Comparison of ENCODE assay signal across 13 cellular contexts in the genomic region with DNA sequence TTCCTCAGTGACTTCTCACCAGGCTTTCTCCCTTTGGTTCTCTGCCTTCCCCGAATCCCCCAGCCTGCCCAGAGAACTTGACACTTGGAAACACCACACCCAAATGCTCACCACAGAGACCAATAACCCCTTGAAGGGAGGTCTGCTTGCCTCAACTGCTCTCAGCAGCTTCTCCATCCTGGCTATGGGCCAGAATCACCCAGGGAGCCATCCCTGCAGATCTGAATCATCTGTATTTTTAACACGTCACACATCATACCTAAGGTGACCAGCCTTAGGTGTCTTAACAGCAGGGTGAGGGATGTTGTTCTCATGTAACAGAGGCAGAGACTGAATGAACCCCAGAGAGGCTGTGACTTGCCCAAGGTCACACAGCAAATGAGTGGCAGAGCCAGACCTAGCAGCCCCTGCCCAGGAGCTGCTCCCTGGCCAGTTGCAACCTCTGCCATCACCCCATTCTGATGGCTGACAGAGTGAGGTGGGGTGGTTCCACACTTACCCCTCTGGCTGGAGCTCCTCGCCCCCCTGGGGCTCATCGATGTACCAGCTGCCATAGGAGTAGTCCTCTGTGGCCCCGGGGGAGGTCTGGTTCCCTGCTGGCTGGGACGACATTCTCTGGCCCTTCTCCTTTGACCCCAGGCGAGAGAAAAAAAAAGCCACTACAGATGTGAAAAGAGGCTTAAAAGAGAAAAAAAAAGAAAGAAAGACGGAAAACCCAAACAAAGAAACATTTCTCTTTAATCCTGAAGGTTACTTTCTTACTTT. TPM values are rescaled to one million over a fixed set of nuclear protein-coding genes. Genes with fewer than 3 reads are reported as not detected.
DNase-seq lines count a peak whose midpoint lies in the region; ATAC-seq and TF ChIP-seq lines count a peak whose summit lies in the region.
"Had no signal": no experiment of that assay in that cellular context is flagged by ENCODE, and none has a peak within 500 bp of the region (broad histone marks: within the 10 kb centered on the region; RNA-seq: fewer than 3 reads in every experiment).

No MANE protein-coding gene starts in this region.

- H3K4me1 ChIP-seq in HEK293 (ENCODE audit: control insufficient read depth, insufficient read depth, low read length) = peaks cover 43% of the 10 kb centered on the region
- peaks cover 41% of the 10 kb centered on the region for H3K4me1 ChIP-seq in RWPE2 (ENCODE audit: insufficient read depth, poor library complexity, severe bottlenecking)
- H3K4me1 ChIP-seq in effector memory CD4-positive, alpha-beta T cell (ENCODE audit: control insufficient read depth, insufficient read depth, low read length, poor library complexity, severe bottlenecking) = no peaks in the 10 kb centered on the region

- H3K4me3 ChIP-seq in HEK293 (ENCODE audit: low read depth, low read length) (no peak overlapping the region), RWPE2 (ENCODE audit: severe bottlenecking) (no peak overlapping the region), fibroblast of villous mesenchyme (ENCODE audit: low read depth, low read length) (peak overlapping the region; percentile 64)
- H3K4me3 ChIP-seq in effector memory CD4-positive, alpha-beta T cell (ENCODE audit: insufficient read depth, low read depth, low read length, poor library complexity, severe bottlenecking) = no peak overlapping the region

- H3K9me3 ChIP-seq in HEK293 (ENCODE audit: control insufficient read depth, insufficient read depth, low read depth, low read length) (no peaks in the 10 kb centered on the region), RWPE2 (ENCODE audit: severe bottlenecking) (no peaks in the 10 kb centered on the region)
- H3K9me3 ChIP-seq in effector memory CD4-positive, alpha-beta T cell (ENCODE audit: control insufficient read depth, low read length) = no peaks in the 10 kb centered on the region

- no peaks in the 10 kb centered on the region for H3K36me3 ChIP-seq in HEK293 (ENCODE audit: control insufficient read depth in 2 of 2, insufficient read depth in 1 of 2, low read length in 2 of 2)
- H3K36me3 ChIP-seq in RWPE2 (ENCODE audit: low read depth) = no peaks in the 10 kb centered on the region
- H3K36me3 ChIP-seq in effector memory CD4-positive, alpha-beta T cell (ENCODE audit: control insufficient read depth, insufficient read depth, low read length) = no peaks in the 10 kb centered on the region

- H3K27ac ChIP-seq in HEK293 (ENCODE audit: extremely low read depth, low read depth, low read length) (peak overlapping the region; percentile 78; the same call in 1 of the 2 replicates), RWPE2 (ENCODE audit: poor library complexity, severe bottlenecking) (peak overlapping the region; percentile 46)
- H3K27ac ChIP-seq in effector memory CD4-positive, alpha-beta T cell (ENCODE audit: insufficient read depth, low read length, poor library complexity, severe bottlenecking) = no peak overlapping the region

- TF ChIP-seq CTCF in HEK293 (tag by site-specific recombination; IDR thresholded peaks at IDR 0.05) = no peak
- TF ChIP-seq CTCF in RWPE2 (IDR thresholded peaks at IDR 0.05; ENCODE audit: poor library complexity, severe bottlenecking) = no peak
- TF ChIP-seq CTCF in fibroblast of villous mesenchyme (IDR thresholded peaks at IDR 0.05; ENCODE audit: insufficient read depth, low read depth, low read length) = no peak
- TF ChIP-seq CTCF in GM10266 (IDR thresholded peaks at IDR 0.05; ENCODE audit: control insufficient read depth, insufficient read depth, low read depth, missing control alignments) = no peak

- H3K27me3 ChIP-seq in RWPE2 (ENCODE audit: insufficient read depth, poor library complexity, severe bottlenecking) = no peaks in the 10 kb centered on the region
- H3K27me3 ChIP-seq in effector memory CD4-positive, alpha-beta T cell (replicated peaks; ENCODE audit: control insufficient read depth, insufficient read depth, low read length, poor library complexity, severe bottlenecking) = no peaks in the 10 kb centered on the region

- peak; percentile 51 for ATAC-seq in RWPE2 (ENCODE audit: low read depth)

- DNase-seq in RWPE2 (ENCODE audit: low spot score) (no peak), fibroblast of villous mesenchyme (ENCODE audit: low read depth) (peak; percentile 63), renal cortical epithelial cell (ENCODE audit: low read depth) (peak; percentile 65), NCI-H1105 (lab: John Stamatoyannopoulos, UW) (no peak), GM10266 (ENCODE audit: extremely low spot score) (no peak), SW 1271 (lab: John Stamatoyannopoulos, UW) (no peak)
- no peak for DNase-seq in effector memory CD4-positive, alpha-beta T cell
- DNase-seq: activated CD4-positive, alpha-beta T cell treated with anti-CD3 and anti-CD28 coated beads for 36 hours; activated naive CD4-positive, alpha-beta T cell treated with anti-CD3 and anti-CD28 coated beads for 36 hours; naive B cell; stimulated activated CD4-positive, alpha-beta T cell treated with anti-CD3 and anti-CD28 coated beads, Interleukin-1b, Interleukin-23, amount 100 ng/mL, for 48 hours had no signal

- CTCF ChIA-PET in HEK293 (lab: Yijun Ruan, JAX) = interaction anchor here (0.6 to 3.5 kb wide), 14 partner anchors 10 to 230 kb away, joined by 3 to 22 read pairs (median 4); no protein-coding TSS in a partner anchor

- POLR2A ChIA-PET in HEK293 (lab: Yijun Ruan, JAX) = interaction anchor here (1.0 to 3.1 kb wide), 9 partner anchors 8 to 80 kb away, joined by 3 to 21 read pairs (median 6); a partner anchor contains a TSS

TF ChIP-seq in HEK293, 187 proteins besides CTCF, POLR2A, EP300 and RAD21:
- peak; percentile 42; the same call in 1 of the 2 replicates for TF ChIP-seq ZNF394 (tag by site-specific recombination; IDR thresholded peaks at IDR 0.05; ENCODE audit: borderline replicate concordance)
- TF ChIP-seq ZIC2 (tag by site-specific recombination; IDR thresholded peaks at IDR 0.05) = peak; percentile 70; the same call in 1 of the 2 replicates
- TF ChIP-seq OSR2 (tag by site-specific recombination; IDR thresholded peaks at IDR 0.05) = peak; percentile 13; the same call in 1 of the 2 replicates
- TF ChIP-seq ZNF24 (tag by site-specific recombination; IDR thresholded peaks at IDR 0.05) = peak; percentile 28; the same call in 1 of the 2 replicates
- TF ChIP-seq, protein P1, sequence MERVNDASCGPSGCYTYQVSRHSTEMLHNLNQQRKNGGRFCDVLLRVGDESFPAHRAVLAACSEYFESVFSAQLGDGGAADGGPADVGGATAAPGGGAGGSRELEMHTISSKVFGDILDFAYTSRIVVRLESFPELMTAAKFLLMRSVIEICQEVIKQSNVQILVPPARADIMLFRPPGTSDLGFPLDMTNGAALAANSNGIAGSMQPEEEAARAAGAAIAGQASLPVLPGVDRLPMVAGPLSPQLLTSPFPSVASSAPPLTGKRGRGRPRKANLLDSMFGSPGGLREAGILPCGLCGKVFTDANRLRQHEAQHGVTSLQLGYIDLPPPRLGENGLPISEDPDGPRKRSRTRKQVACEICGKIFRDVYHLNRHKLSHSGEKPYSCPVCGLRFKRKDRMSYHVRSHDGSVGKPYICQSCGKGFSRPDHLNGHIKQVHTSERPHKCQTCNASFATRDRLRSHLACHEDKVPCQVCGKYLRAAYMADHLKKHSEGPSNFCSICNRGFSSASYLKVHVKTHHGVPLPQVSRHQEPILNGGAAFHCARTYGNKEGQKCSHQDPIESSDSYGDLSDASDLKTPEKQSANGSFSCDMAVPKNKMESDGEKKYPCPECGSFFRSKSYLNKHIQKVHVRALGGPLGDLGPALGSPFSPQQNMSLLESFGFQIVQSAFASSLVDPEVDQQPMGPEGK (tag by site-specific recombination; IDR thresholded peaks at IDR 0.05) = 0 out of 2 replicates have a peak, but pooled peaks have one; percentile 3
- TF ChIP-seq GLIS1 (tag by site-specific recombination; IDR thresholded peaks at IDR 0.05) = peak; percentile 78
- 0 out of 2 replicates have a peak, but pooled peaks have one; percentile 32 for TF ChIP-seq PRDM1 (tag by site-specific recombination; IDR thresholded peaks at IDR 0.05)
- TF ChIP-seq ZNF76 (tag by site-specific recombination; IDR thresholded peaks at IDR 0.05; ENCODE audit: borderline replicate concordance, low read depth) = 0 out of 2 replicates have a peak, but pooled peaks have one; percentile 16
- no peak for TF ChIP-seq ZNF677 (tag by site-specific recombination; IDR thresholded peaks at IDR 0.05)
- TF ChIP-seq ZNF146 (tag by site-specific recombination; IDR thresholded peaks at IDR 0.05) = no peak
TF ChIP-seq in HEK293: peak in this region for 8.

RNA-seq across cellular contexts. Expression of a gene that starts 0.7 kb away (rescaled TPM):
- 52.7 and 64.4 TPM in 2 replicates for total RNA-seq in fibroblast of villous mesenchyme
- total RNA-seq in renal cortical epithelial cell = 0.45 and 0.69 TPM in 2 replicates
- total RNA-seq: activated CD4-positive, alpha-beta T cell treated with anti-CD3 and anti-CD28 coated beads for 36 hours; activated naive CD4-positive, alpha-beta T cell treated with anti-CD3 and anti-CD28 coated beads for 36 hours had no signal

RNA-seq across cellular contexts. Expression of a gene that starts 28.3 kb away (rescaled TPM):
- total RNA-seq in fibroblast of villous mesenchyme (73.8 and 83.4 TPM in 2 replicates), renal cortical epithelial cell (0.30 TPM in 1 of 2 replicates, not detected in the other)
- total RNA-seq: activated CD4-positive, alpha-beta T cell treated with anti-CD3 and anti-CD28 coated beads for 36 hours; activated naive CD4-positive, alpha-beta T cell treated with anti-CD3 and anti-CD28 coated beads for 36 hours; HT-29 had no signal

RNA-seq across cellular contexts. Expression of a gene that starts 34.3 kb away (rescaled TPM):
- total RNA-seq in fibroblast of villous mesenchyme = 0.86 and 1.9 TPM in 2 replicates
- total RNA-seq in renal cortical epithelial cell = not detected in 2 replicates
- total RNA-seq: activated CD4-positive, alpha-beta T cell treated with anti-CD3 and anti-CD28 coated beads for 36 hours; activated naive CD4-positive, alpha-beta T cell treated with anti-CD3 and anti-CD28 coated beads for 36 hours had no signal

Comparison
In these comparisons a context has a peak if more than half of its experiments do, and no peak if none do; other contexts are left out.
1. DNase-seq: peak in fibroblast of villous mesenchyme (single experiment) and renal cortical epithelial cell (single experiment); none in RWPE2 (single experiment), effector memory CD4-positive, alpha-beta T cell (0 of 3), NCI-H1105 (single experiment), GM10266 (single experiment) and SW 1271 (0 of 2).
2. RNA of a gene that starts 0.7 kb away (total RNA-seq): 52.7 to 64.4 TPM in fibroblast of villous mesenchyme; 0.45 to 0.69 TPM in renal cortical epithelial cell; every median in the first group is over 10 times any median in the second.
3. RNA of a gene that starts 28.3 kb away (total RNA-seq): 73.8 to 83.4 TPM in fibroblast of villous mesenchyme; 0.30 TPM in renal cortical epithelial cell; every median in the first group is over 10 times any median in the second.